Comparison of ENCODE assay signal across 1 cellular context in the genomic region with DNA sequence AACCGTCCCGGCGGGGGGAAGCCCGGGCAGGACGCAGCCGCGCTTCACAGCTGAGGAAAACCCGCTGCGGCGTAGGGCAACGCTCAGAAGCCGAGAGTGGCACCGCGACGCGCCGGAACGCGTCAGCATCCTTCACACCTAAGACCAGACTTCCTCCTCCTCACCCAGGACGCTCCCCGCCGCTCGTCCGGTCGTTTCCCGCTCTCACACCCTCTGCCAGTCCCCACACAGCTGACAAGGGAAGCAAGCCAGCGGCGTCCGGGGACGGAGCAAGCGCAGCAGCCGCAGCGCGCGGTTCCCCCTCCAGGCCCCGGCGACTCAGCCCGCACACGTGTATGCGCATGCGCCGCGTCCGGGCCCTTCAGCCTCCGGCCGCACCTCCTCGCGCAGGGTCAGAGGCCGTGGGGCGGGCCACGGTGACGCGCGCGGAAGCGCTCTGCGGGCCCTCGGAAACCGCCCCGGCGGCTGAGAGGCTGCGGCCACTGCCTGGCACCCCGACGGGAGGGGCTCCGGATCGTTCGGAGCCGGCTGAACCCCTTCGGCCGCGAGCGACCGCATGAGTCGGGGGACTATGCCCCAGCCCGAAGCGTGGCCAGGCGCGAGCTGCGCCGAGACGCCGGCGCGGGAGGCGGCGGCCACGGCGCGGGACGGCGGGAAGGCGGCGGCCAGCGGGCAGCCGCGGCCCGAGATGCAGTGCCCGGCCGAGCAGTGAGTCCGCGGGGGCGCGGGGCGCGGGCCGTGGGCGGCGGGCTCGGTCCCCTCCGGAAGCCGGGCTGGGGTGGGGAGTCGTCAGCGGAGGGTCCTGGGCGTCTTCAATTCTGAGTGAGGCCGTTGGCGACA.
TF ChIP-seq lines count a peak whose summit lies in the region.

A gene (plus strand): TSS at position 449 of the 840 bp plus-strand sequence. CDS start 108 bp downstream, at position 557.

TF ChIP-seq in HEK293, 187 proteins besides CTCF, POLR2A, EP300 and RAD21 (continued from another document and continues in another):
- TF ChIP-seq, protein P1, sequence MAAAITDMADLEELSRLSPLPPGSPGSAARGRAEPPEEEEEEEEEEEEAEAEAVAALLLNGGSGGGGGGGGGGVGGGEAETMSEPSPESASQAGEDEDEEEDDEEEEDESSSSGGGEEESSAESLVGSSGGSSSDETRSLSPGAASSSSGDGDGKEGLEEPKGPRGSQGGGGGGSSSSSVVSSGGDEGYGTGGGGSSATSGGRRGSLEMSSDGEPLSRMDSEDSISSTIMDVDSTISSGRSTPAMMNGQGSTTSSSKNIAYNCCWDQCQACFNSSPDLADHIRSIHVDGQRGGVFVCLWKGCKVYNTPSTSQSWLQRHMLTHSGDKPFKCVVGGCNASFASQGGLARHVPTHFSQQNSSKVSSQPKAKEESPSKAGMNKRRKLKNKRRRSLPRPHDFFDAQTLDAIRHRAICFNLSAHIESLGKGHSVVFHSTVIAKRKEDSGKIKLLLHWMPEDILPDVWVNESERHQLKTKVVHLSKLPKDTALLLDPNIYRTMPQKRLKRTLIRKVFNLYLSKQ (tag by site-specific recombination; IDR thresholded peaks at IDR 0.05; ENCODE audit: borderline replicate concordance) = no peak
- peak; percentile 64 for TF ChIP-seq GLIS1 (tag by site-specific recombination; IDR thresholded peaks at IDR 0.05)
- TF ChIP-seq, protein P2, sequence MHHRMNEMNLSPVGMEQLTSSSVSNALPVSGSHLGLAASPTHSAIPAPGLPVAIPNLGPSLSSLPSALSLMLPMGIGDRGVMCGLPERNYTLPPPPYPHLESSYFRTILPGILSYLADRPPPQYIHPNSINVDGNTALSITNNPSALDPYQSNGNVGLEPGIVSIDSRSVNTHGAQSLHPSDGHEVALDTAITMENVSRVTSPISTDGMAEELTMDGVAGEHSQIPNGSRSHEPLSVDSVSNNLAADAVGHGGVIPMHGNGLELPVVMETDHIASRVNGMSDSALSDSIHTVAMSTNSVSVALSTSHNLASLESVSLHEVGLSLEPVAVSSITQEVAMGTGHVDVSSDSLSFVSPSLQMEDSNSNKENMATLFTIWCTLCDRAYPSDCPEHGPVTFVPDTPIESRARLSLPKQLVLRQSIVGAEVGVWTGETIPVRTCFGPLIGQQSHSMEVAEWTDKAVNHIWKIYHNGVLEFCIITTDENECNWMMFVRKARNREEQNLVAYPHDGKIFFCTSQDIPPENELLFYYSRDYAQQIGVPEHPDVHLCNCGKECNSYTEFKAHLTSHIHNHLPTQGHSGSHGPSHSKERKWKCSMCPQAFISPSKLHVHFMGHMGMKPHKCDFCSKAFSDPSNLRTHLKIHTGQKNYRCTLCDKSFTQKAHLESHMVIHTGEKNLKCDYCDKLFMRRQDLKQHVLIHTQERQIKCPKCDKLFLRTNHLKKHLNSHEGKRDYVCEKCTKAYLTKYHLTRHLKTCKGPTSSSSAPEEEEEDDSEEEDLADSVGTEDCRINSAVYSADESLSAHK (tag by site-specific recombination; IDR thresholded peaks at IDR 0.05) = no peak
- no peak for TF ChIP-seq GFI1B (tag by site-specific recombination; IDR thresholded peaks at IDR 0.05)
- TF ChIP-seq ZNF211 (tag by site-specific recombination; IDR thresholded peaks at IDR 0.05; ENCODE audit: low read depth) = no peak
- TF ChIP-seq ZNF302 (tag by site-specific recombination; IDR thresholded peaks at IDR 0.05; ENCODE audit: low read depth) = no peak
- TF ChIP-seq YY2 (tag by site-specific recombination; IDR thresholded peaks at IDR 0.05) = no peak
- peak; percentile 84; the same call in 1 of the 2 replicates for TF ChIP-seq BCL11B (tag by site-specific recombination; IDR thresholded peaks at IDR 0.05; ENCODE audit: low read depth)
- TF ChIP-seq ZNF529 (tag by site-specific recombination; IDR thresholded peaks at IDR 0.05; ENCODE audit: insufficient replicate concordance) = no peak
- TF ChIP-seq ZBTB20 (tag by site-specific recombination; IDR thresholded peaks at IDR 0.05) = peak; percentile 94
- no peak for TF ChIP-seq ZNF521 (tag by site-specific recombination; IDR thresholded peaks at IDR 0.05)
- TF ChIP-seq, protein P3, sequence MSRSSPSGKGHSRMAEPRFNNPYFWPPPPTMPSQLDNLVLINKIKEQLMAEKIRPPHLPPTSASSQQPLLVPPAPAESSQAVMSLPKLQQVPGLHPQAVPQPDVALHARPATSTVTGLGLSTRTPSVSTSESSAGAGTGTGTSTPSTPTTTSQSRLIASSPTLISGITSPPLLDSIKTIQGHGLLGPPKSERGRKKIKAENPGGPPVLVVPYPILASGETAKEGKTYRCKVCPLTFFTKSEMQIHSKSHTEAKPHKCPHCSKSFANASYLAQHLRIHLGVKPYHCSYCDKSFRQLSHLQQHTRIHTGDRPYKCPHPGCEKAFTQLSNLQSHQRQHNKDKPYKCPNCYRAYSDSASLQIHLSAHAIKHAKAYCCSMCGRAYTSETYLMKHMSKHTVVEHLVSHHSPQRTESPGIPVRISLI (tag by site-specific recombination; IDR thresholded peaks at IDR 0.05) = no peak
- TF ChIP-seq, protein P4, sequence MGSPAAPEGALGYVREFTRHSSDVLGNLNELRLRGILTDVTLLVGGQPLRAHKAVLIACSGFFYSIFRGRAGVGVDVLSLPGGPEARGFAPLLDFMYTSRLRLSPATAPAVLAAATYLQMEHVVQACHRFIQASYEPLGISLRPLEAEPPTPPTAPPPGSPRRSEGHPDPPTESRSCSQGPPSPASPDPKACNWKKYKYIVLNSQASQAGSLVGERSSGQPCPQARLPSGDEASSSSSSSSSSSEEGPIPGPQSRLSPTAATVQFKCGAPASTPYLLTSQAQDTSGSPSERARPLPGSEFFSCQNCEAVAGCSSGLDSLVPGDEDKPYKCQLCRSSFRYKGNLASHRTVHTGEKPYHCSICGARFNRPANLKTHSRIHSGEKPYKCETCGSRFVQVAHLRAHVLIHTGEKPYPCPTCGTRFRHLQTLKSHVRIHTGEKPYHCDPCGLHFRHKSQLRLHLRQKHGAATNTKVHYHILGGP (tag by site-specific recombination; IDR thresholded peaks at IDR 0.05) = no peak
- TF ChIP-seq ZNF623 (tag by site-specific recombination; IDR thresholded peaks at IDR 0.05) = 0 out of 2 replicates have a peak, but pooled peaks have one; percentile 5
- no peak for TF ChIP-seq ZNF48 (tag by site-specific recombination; IDR thresholded peaks at IDR 0.05)
- 0 out of 2 replicates have a peak, but pooled peaks have one; percentile 35 for TF ChIP-seq EGR2 (tag by site-specific recombination; IDR thresholded peaks at IDR 0.05; ENCODE audit: low read depth)
- TF ChIP-seq ZNF585B (tag by site-specific recombination; IDR thresholded peaks at IDR 0.05) = no peak
- TF ChIP-seq, protein P5, sequence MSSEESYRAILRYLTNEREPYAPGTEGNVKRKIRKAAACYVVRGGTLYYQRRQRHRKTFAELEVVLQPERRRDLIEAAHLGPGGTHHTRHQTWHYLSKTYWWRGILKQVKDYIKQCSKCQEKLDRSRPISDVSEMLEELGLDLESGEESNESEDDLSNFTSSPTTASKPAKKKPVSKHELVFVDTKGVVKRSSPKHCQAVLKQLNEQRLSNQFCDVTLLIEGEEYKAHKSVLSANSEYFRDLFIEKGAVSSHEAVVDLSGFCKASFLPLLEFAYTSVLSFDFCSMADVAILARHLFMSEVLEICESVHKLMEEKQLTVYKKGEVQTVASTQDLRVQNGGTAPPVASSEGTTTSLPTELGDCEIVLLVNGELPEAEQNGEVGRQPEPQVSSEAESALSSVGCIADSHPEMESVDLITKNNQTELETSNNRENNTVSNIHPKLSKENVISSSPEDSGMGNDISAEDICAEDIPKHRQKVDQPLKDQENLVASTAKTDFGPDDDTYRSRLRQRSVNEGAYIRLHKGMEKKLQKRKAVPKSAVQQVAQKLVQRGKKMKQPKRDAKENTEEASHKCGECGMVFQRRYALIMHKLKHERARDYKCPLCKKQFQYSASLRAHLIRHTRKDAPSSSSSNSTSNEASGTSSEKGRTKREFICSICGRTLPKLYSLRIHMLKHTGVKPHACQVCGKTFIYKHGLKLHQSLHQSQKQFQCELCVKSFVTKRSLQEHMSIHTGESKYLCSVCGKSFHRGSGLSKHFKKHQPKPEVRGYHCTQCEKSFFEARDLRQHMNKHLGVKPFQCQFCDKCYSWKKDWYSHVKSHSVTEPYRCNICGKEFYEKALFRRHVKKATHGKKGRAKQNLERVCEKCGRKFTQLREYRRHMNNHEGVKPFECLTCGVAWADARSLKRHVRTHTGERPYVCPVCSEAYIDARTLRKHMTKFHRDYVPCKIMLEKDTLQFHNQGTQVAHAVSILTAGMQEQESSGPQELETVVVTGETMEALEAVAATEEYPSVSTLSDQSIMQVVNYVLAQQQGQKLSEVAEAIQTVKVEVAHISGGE (tag by site-specific recombination; conservative IDR thresholded peaks at IDR 0.05; ENCODE audit: low read depth) = peak; percentile 84
- TF ChIP-seq OVOL3 (tag by site-specific recombination; IDR thresholded peaks at IDR 0.05) = peak; percentile 64; the same call in 1 of the 2 replicates
- peak; percentile 92 for TF ChIP-seq SP7 (tag by site-specific recombination; IDR thresholded peaks at IDR 0.05)
- TF ChIP-seq ZNF660 (tag by site-specific recombination; IDR thresholded peaks at IDR 0.05) = peak; percentile 55
- no peak for TF ChIP-seq ZNF530 (tag by site-specific recombination; IDR thresholded peaks at IDR 0.05; ENCODE audit: low read depth)
- peak; percentile 22; the same call in 1 of the 2 replicates for TF ChIP-seq ZNF394 (tag by site-specific recombination; IDR thresholded peaks at IDR 0.05; ENCODE audit: borderline replicate concordance)
- peak; percentile 91 for TF ChIP-seq ZEB2 (tag by site-specific recombination; IDR thresholded peaks at IDR 0.05)
- TF ChIP-seq REPIN1 (tag by site-specific recombination; IDR thresholded peaks at IDR 0.05; ENCODE audit: low read depth) = 0 out of 2 replicates have a peak, but pooled peaks have one; percentile 27
- TF ChIP-seq ZBTB48 (tag by site-specific recombination; IDR thresholded peaks at IDR 0.05) = peak; percentile 92
- TF ChIP-seq ZFP41 (tag by site-specific recombination; IDR thresholded peaks at IDR 0.05; ENCODE audit: borderline replicate concordance) = no peak
- no peak for TF ChIP-seq ZNF776 (tag by site-specific recombination; IDR thresholded peaks at IDR 0.05; ENCODE audit: borderline replicate concordance)
- no peak for TF ChIP-seq OSR2 (tag by site-specific recombination; IDR thresholded peaks at IDR 0.05)
- TF ChIP-seq ZNF473 (tag by site-specific recombination; IDR thresholded peaks at IDR 0.05) = no peak
- TF ChIP-seq, protein P6, sequence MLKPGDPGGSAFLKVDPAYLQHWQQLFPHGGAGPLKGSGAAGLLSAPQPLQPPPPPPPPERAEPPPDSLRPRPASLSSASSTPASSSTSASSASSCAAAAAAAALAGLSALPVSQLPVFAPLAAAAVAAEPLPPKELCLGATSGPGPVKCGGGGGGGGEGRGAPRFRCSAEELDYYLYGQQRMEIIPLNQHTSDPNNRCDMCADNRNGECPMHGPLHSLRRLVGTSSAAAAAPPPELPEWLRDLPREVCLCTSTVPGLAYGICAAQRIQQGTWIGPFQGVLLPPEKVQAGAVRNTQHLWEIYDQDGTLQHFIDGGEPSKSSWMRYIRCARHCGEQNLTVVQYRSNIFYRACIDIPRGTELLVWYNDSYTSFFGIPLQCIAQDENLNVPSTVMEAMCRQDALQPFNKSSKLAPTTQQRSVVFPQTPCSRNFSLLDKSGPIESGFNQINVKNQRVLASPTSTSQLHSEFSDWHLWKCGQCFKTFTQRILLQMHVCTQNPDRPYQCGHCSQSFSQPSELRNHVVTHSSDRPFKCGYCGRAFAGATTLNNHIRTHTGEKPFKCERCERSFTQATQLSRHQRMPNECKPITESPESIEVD (tag by site-specific recombination; IDR thresholded peaks at IDR 0.05) = no peak
- TF ChIP-seq KLF7 (tag by site-specific recombination; IDR thresholded peaks at IDR 0.05; ENCODE audit: borderline replicate concordance) = no peak
- TF ChIP-seq ZNF670 (tag by site-specific recombination; IDR thresholded peaks at IDR 0.05; ENCODE audit: low read depth) = no peak
- TF ChIP-seq, protein P7, sequence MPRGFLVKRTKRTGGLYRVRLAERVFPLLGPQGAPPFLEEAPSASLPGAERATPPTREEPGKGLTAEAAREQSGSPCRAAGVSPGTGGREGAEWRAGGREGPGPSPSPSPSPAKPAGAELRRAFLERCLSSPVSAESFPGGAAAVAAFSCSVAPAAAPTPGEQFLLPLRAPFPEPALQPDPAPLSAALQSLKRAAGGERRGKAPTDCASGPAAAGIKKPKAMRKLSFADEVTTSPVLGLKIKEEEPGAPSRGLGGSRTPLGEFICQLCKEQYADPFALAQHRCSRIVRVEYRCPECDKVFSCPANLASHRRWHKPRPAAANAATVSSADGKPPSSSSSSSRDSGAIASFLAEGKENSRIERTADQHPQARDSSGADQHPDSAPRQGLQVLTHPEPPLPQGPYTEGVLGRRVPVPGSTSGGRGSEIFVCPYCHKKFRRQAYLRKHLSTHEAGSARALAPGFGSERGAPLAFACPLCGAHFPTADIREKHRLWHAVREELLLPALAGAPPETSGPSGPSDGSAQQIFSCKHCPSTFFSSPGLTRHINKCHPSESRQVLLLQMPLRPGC (tag by site-specific recombination; IDR thresholded peaks at IDR 0.05) = peak; percentile 83; the same call in 1 of the 2 replicates
- no peak for TF ChIP-seq ZNF791 (tag by site-specific recombination; IDR thresholded peaks at IDR 0.05)
- peak; percentile 59 for TF ChIP-seq ZNF366 (tag by site-specific recombination; conservative IDR thresholded peaks at IDR 0.05)
- TF ChIP-seq KLF1 (tag by site-specific recombination; IDR thresholded peaks at IDR 0.05) = peak; percentile 87
- TF ChIP-seq ZNF24 (tag by site-specific recombination; IDR thresholded peaks at IDR 0.05) = peak; percentile 77; the same call in 1 of the 2 replicates
- TF ChIP-seq ZNF16 (tag by site-specific recombination; IDR thresholded peaks at IDR 0.05; ENCODE audit: low read depth) = peak; percentile 32; the same call in 1 of the 2 replicates
- TF ChIP-seq SP2 (tag by site-specific recombination; IDR thresholded peaks at IDR 0.05) = peak; percentile 77
- TF ChIP-seq, protein P8, sequence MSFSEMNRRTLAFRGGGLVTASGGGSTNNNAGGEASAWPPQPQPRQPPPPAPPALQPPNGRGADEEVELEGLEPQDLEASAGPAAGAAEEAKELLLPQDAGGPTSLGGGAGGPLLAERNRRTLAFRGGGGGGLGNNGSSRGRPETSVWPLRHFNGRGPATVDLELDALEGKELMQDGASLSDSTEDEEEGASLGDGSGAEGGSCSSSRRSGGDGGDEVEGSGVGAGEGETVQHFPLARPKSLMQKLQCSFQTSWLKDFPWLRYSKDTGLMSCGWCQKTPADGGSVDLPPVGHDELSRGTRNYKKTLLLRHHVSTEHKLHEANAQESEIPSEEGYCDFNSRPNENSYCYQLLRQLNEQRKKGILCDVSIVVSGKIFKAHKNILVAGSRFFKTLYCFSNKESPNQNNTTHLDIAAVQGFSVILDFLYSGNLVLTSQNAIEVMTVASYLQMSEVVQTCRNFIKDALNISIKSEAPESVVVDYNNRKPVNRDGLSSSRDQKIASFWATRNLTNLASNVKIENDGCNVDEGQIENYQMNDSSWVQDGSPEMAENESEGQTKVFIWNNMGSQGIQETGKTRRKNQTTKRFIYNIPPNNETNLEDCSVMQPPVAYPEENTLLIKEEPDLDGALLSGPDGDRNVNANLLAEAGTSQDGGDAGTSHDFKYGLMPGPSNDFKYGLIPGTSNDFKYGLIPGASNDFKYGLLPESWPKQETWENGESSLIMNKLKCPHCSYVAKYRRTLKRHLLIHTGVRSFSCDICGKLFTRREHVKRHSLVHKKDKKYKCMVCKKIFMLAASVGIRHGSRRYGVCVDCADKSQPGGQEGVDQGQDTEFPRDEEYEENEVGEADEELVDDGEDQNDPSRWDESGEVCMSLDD (tag by site-specific recombination; IDR thresholded peaks at IDR 0.05) = peak; percentile 78
- TF ChIP-seq GLI4 (tag by site-specific recombination; IDR thresholded peaks at IDR 0.05) = no peak; the same call in none of the 2 replicates
- no peak for TF ChIP-seq ZNF112 (tag by site-specific recombination; IDR thresholded peaks at IDR 0.05)
